In the genomic region with DNA sequence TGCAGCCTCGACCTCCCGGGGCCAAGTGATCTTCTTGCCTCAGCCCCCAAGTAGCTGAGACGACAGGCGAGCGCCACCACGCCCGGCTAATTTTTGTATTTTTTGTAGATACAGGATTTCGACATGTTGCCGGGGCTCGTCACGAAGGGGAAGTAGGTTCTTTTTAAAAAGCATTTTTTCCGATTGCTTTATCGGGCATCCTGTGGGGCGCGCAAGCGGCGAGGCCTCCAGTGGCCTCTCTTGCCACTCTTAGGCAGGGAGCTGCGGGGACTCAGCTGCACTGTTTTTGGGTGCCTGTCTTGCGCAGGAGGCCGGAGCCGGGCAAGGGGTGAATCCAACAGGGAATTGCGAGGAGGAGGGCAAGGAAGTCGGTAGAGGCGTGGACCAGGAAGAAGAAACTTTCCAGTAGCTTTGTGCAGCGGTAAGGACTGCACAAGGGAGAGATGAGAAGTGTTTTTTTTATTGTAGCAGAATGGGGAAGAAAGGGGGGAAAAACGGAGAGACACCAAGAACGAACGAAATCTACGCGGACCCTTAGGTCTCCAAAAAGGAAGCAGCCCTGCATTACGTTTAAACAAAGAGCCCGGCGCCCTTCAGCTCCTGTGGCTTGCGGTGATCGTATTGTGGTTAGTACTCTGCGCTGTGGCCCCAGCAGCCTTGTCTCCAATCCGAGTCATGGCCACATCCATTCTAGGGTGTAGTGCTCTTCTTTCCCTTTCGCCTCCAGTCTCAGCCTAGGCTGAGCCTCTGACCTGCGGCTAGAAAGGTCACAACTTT, we compare ENCODE assay signal across 8 cellular contexts.
DNase-seq lines count a peak whose midpoint lies in the region; ATAC-seq and TF ChIP-seq lines count a peak whose summit lies in the region.

No MANE protein-coding gene starts in this region.

- no peak for DNase-seq in OCI-LY7 (ENCODE audit: low spot score)
- DNase-seq in activated naive CD8-positive, alpha-beta T cell treated with anti-CD3 and anti-CD28 coated beads for 36 hours, result peak; percentile 77
- DNase-seq in left lung, result peak; percentile 49 to 80
- DNase-seq in stimulated activated naive CD8-positive, alpha-beta T cell treated with anti-CD3 and anti-CD28 coated beads, Interleukin-15, Interleukin-2, amounts not matched to agents 100 U/mL and 50 U/mL, for 24 hours, result peak; percentile 82
- DNase-seq in cerebellum (ENCODE audit: low spot score), result no peak
- DNase-seq in midbrain (lab: John Stamatoyannopoulos, UW), result no peak

- no peak for TF ChIP-seq CTCF in OCI-LY7 (conservative IDR thresholded peaks at IDR 0.05; ENCODE audit: low read length)
- TF ChIP-seq CTCF in left lung (IDR thresholded peaks at IDR 0.05), result no peak

- H3K27ac ChIP-seq in OCI-LY7 (ENCODE audit: low read depth, low read length, poor library complexity, severe bottlenecking) (no peak overlapping the region), left lung (peak overlapping the region in 1 of 2 donors; percentile 73)

- CTCF ChIA-PET in OCI-LY7 (lab: Charles Lee; ENCODE audit: unreplicated experiment), result no interaction called here

- no peaks in the 10 kb centered on the region for H3K79me2 ChIP-seq in OCI-LY7 (ENCODE audit: insufficient read depth, low read depth, low read length)

- peaks cover 2% of the 10 kb centered on the region for H3K36me3 Mint-ChIP-seq in activated naive CD8-positive, alpha-beta T cell treated with anti-CD3 and anti-CD28 coated beads for 36 hours

- H3K36me3 ChIP-seq in OCI-LY7 (ENCODE audit: insufficient read depth, low read length), result no peaks in the 10 kb centered on the region
- H3K36me3 ChIP-seq in left lung, result no peaks in the 10 kb centered on the region

- intact Hi-C loops in OCI-LY7 (cut with micrococcal nuclease; ENCODE audit: unreplicated experiment), result no loop called here
- intact Hi-C loops in left lung (cut with DNase I), result no loop called here

- peak overlapping the region; percentile 81 for H3K27ac Mint-ChIP-seq in activated naive CD8-positive, alpha-beta T cell treated with anti-CD3 and anti-CD28 coated beads for 36 hours

- peak overlapping the region; percentile 89 for H3K4me3 Mint-ChIP-seq in activated naive CD8-positive, alpha-beta T cell treated with anti-CD3 and anti-CD28 coated beads for 36 hours

- H3K4me3 ChIP-seq in OCI-LY7 (ENCODE audit: low read depth, low read length, poor library complexity, severe bottlenecking) (no peak overlapping the region), left lung (peak overlapping the region in 1 of 2 donors; percentile 35)

- H3K4me2 ChIP-seq in OCI-LY7 (ENCODE audit: low read length), result peak overlapping the region; percentile 42; the same call in 1 of the 2 replicates

- no peaks in the 10 kb centered on the region for H3K9me3 ChIP-seq in OCI-LY7 (ENCODE audit: low read length)
- peaks cover 0 to 3% of the 10 kb centered on the region in 2 donors for H3K9me3 ChIP-seq in left lung

- H3K9me2 ChIP-seq in OCI-LY7 (ENCODE audit: insufficient read depth, low read length), result no peaks in the 10 kb centered on the region

- H3K4me1 Mint-ChIP-seq in activated naive CD8-positive, alpha-beta T cell treated with anti-CD3 and anti-CD28 coated beads for 36 hours, result peaks cover 33% of the 10 kb centered on the region

- no peaks in the 10 kb centered on the region for H4K20me1 ChIP-seq in OCI-LY7 (ENCODE audit: insufficient read depth, low read length)

- peaks cover 19 to 51% of the 10 kb centered on the region in 2 donors for H3K27me3 ChIP-seq in left lung

- H3K9me3 Mint-ChIP-seq in activated naive CD8-positive, alpha-beta T cell treated with anti-CD3 and anti-CD28 coated beads for 36 hours, result peaks cover 4% of the 10 kb centered on the region

- H3K27me3 Mint-ChIP-seq in activated naive CD8-positive, alpha-beta T cell treated with anti-CD3 and anti-CD28 coated beads for 36 hours, result peaks cover 39% of the 10 kb centered on the region

- ATAC-seq in GM19452 (IDR thresholded peaks at IDR 0.05; ENCODE audit: unreplicated experiment) (peak; percentile 60), left lung (peak; percentile 66), GM18873 (IDR thresholded peaks at IDR 0.05; ENCODE audit: low FRiP score, unreplicated experiment) (no peak)
- peak; percentile 97 for ATAC-seq in stimulated activated naive CD8-positive, alpha-beta T cell treated with anti-CD3 and anti-CD28 coated beads, Interleukin-15, Interleukin-2, amounts not matched to agents 100 U/mL and 50 U/mL, for 24 hours

- H3K4me1 ChIP-seq in OCI-LY7 (ENCODE audit: insufficient read depth, low read length, poor library complexity, severe bottlenecking) (peaks cover 5% of the 10 kb centered on the region), left lung (peaks cover 0 to 18% of the 10 kb centered on the region in 2 donors)

- H2AFZ ChIP-seq in OCI-LY7 (ENCODE audit: low read length), result no peak overlapping the region

- no TSS peak for BruUV-seq in OCI-LY7 (replicated peaks; lab: Mats Ljungman, UMichigan)

- POLR2A ChIA-PET in OCI-LY7 (lab: Charles Lee), result no interaction called here

Comparison
In these comparisons a context has a peak if more than half of its experiments do, and no peak if none do; other contexts are left out.
1. DNase-seq: peak in activated naive CD8-positive, alpha-beta T cell treated with anti-CD3 and anti-CD28 coated beads for 36 hours (single experiment), left lung (2 of 2) and stimulated activated naive CD8-positive, alpha-beta T cell treated with anti-CD3 and anti-CD28 coated beads, Interleukin-15, Interleukin-2, amounts not matched to agents 100 U/mL and 50 U/mL, for 24 hours (single experiment); none in OCI-LY7 (single experiment), cerebellum (single experiment) and midbrain (single experiment).